28 cellular contexts compared by ENCODE assay signal in genomic region chr2:37448342-37449120, GRCh38.
"Had no signal": no experiment of that assay in that cellular context is flagged by ENCODE, and none has a peak within 500 bp of the region (broad histone marks: within the 10 kb centered on the region; RNA-seq: fewer than 3 reads in every experiment).

No MANE protein-coding gene starts in this region.

- H3K27ac Mint-ChIP-seq: nephron progenitor cell; neural progenitor cell; stimulated activated effector memory CD8-positive, alpha-beta T cell treated with anti-CD3 and anti-CD28 coated beads, Interleukin-12 subunit alpha, Interleukin-12 subunit beta, amount 100 ng/mL, for 72 hours had no signal

- FAIRE-seq: urothelium cell line had no signal

- DNase-seq: heart right ventricle; islet precursor cell; left ventricle myocardium inferior; naive thymus-derived CD8-positive, alpha-beta T cell; nephron progenitor cell; occipital lobe; ovary; posterior cingulate gyrus; retina; right cardiac atrium; stimulated activated CD4-positive, alpha-beta T cell treated with anti-CD3 and anti-CD28 coated beads, Interleukin-12 subunit alpha, Interleukin-12 subunit beta, amount 100 ng/mL, for 4 hours; stimulated activated CD4-positive, alpha-beta T cell treated with anti-CD3 and anti-CD28 coated beads, Interleukin-15, amount 100 ng/mL, for 24 hours; stimulated activated CD4-positive, alpha-beta T cell treated with anti-CD3 and anti-CD28 coated beads, Interleukin-2, amount 100 ng/mL, for 24 hours; stimulated activated CD4-positive, alpha-beta T cell treated with anti-CD3 and anti-CD28 coated beads, Interleukin-4, amount 100 ng/mL, for 1 hour; stimulated activated naive CD4-positive, alpha-beta T cell treated with Interleukin-2 at 50 U/mL for 16 hours; stimulated activated naive CD8-positive, alpha-beta T cell treated with anti-CD3 and anti-CD28 coated beads, Interleukin-15, amount 100 ng/mL, for 72 hours; substantia nigra; upper lobe of left lung had no signal

- H3K27me3 ChIP-seq: heart right ventricle, hepatocyte, neural progenitor cell, neutrophil, ovary, tibial nerve, upper lobe of left lung had no signal

- H3K9me3 Mint-ChIP-seq: nephron progenitor cell; neural progenitor cell; stimulated activated effector memory CD8-positive, alpha-beta T cell treated with anti-CD3 and anti-CD28 coated beads, Interleukin-12 subunit alpha, Interleukin-12 subunit beta, amount 100 ng/mL, for 72 hours had no signal

- H3K27me3 Mint-ChIP-seq: naive thymus-derived CD8-positive, alpha-beta T cell; stimulated activated naive CD8-positive, alpha-beta T cell treated with anti-CD3 and anti-CD28 coated beads, Interleukin-15, amount 100 ng/mL, for 72 hours had no signal

- H3K4me3 ChIP-seq: heart right ventricle, hepatocyte, left ventricle myocardium inferior, lung, neural progenitor cell, ovary, prostate gland, skin epidermis, tibial nerve, upper lobe of left lung had no signal

- H3K4me1 Mint-ChIP-seq: neural progenitor cell had no signal

- H3K36me3 Mint-ChIP-seq: neural progenitor cell; stimulated activated effector memory CD8-positive, alpha-beta T cell treated with anti-CD3 and anti-CD28 coated beads, Interleukin-12 subunit alpha, Interleukin-12 subunit beta, amount 100 ng/mL, for 72 hours had no signal

- H3K27ac ChIP-seq: heart right ventricle, hepatocyte, left ventricle myocardium inferior, neural progenitor cell, neutrophil, ovary, prostate gland, skin epidermis, tibial nerve, upper lobe of left lung had no signal

- ATAC-seq: heart right ventricle; naive thymus-derived CD8-positive, alpha-beta T cell; right cardiac atrium; sciatic nerve; stimulated activated effector memory CD8-positive, alpha-beta T cell treated with anti-CD3 and anti-CD28 coated beads, Interleukin-12 subunit alpha, Interleukin-12 subunit beta, amount 100 ng/mL, for 72 hours; stimulated activated naive CD8-positive, alpha-beta T cell treated with anti-CD3 and anti-CD28 coated beads, Interleukin-15, amount 100 ng/mL, for 72 hours had no signal

- H3K4me1 ChIP-seq: left ventricle myocardium inferior, neural progenitor cell, prostate gland, tibial nerve, upper lobe of left lung had no signal

- H3K36me3 ChIP-seq: heart right ventricle, left ventricle myocardium inferior, neural progenitor cell, neutrophil, ovary, prostate gland, tibial nerve, upper lobe of left lung had no signal

- H3K4me3 Mint-ChIP-seq: naive thymus-derived CD8-positive, alpha-beta T cell; nephron progenitor cell; neural progenitor cell; stimulated activated effector memory CD8-positive, alpha-beta T cell treated with anti-CD3 and anti-CD28 coated beads, Interleukin-12 subunit alpha, Interleukin-12 subunit beta, amount 100 ng/mL, for 72 hours; stimulated activated naive CD8-positive, alpha-beta T cell treated with anti-CD3 and anti-CD28 coated beads, Interleukin-15, amount 100 ng/mL, for 72 hours had no signal

- H3K9me3 ChIP-seq: heart right ventricle, left ventricle myocardium inferior, neutrophil, ovary, prostate gland, tibial nerve, upper lobe of left lung had no signal
